17 cellular contexts compared by ENCODE assay signal in the genomic region with DNA sequence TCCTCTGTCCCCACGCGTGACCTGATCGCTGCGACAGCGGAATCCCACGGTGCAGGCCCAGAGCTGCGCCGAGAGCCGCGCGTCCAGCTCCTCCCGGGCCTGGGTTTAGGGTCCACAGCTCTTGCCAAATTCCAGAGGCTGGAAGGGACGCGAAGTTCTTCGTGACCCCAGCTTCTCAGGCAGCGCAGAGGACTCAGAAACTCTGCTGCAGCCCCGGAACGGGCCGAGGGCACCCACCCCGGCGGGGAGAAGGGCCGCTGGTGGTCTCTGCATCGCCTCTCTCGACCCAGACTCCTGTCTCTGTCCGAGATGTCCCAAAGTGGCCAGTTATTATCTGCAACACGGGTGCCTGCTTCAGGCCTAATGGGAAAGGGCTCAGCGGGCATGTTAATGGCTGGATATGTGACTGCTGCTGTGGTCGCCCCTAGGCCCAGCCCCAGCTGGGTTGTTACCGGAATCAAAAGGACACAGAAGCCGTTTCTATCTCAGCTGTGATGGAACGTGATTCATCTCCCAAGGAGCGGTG.
DNase-seq lines count a peak whose midpoint lies in the region; ATAC-seq and TF ChIP-seq lines count a peak whose summit lies in the region.
"Had no signal": no experiment of that assay in that cellular context is flagged by ENCODE, and none has a peak within 500 bp of the region (broad histone marks: within the 10 kb centered on the region; RNA-seq: fewer than 3 reads in every experiment).

No MANE protein-coding gene starts in this region.

- no peak overlapping the region for H4K8ac ChIP-seq in trophoblast cell (ENCODE audit: low read depth, low read length)

- no peak overlapping the region for H3K23ac ChIP-seq in trophoblast cell (ENCODE audit: low read length)

- H3K27me3 Mint-ChIP-seq in activated CD4-positive, alpha-beta T cell treated with anti-CD3 and anti-CD28 coated beads for 36 hours, result peaks cover 42% of the 10 kb centered on the region
- H3K27me3 Mint-ChIP-seq in T-helper 17 cell (peaks cover 51% of the 10 kb centered on the region), glutamatergic neuron (ENCODE audit: unreplicated experiment) (peaks cover 10% of the 10 kb centered on the region)

- no CpG with 5 or more reads among the region's 32 CpGs for WGBS in trophoblast cell (ENCODE audit: extremely low coverage, insufficient coverage, insufficient read length)

- H3K4me1 ChIP-seq in trophoblast cell (ENCODE audit: control insufficient read depth in 1 of 2, insufficient read depth in 2 of 2, low read length in 2 of 2), result peaks cover 0 to 6% of the 10 kb centered on the region in 2 experiments
- H3K4me1 ChIP-seq: foreskin keratinocyte had no signal

- no peak overlapping the region for H2BK12ac ChIP-seq in trophoblast cell (ENCODE audit: low read length)

- intact Hi-C loops in activated CD4-positive, alpha-beta T cell treated with anti-CD3 and anti-CD28 coated beads for 36 hours (cut with DNase I, micrococcal nuclease), result no loop called here

- H3K4me1 Mint-ChIP-seq in activated CD4-positive, alpha-beta T cell treated with anti-CD3 and anti-CD28 coated beads for 36 hours, result peaks cover 6% of the 10 kb centered on the region
- peaks cover 9% of the 10 kb centered on the region for H3K4me1 Mint-ChIP-seq in T-helper 17 cell
- peaks cover 15% of the 10 kb centered on the region for H3K4me1 Mint-ChIP-seq in glutamatergic neuron (ENCODE audit: low read depth, unreplicated experiment)

- H2BK120ac ChIP-seq in trophoblast cell (ENCODE audit: insufficient read depth, low read length, poor library complexity), result no peak overlapping the region

- no peak overlapping the region for H2AK5ac ChIP-seq in trophoblast cell (ENCODE audit: low read length)

- H4K12ac ChIP-seq in trophoblast cell (ENCODE audit: low read depth, low read length), result no peak overlapping the region

- no peak for ATAC-seq in activated CD4-positive, alpha-beta T cell treated with anti-CD3 and anti-CD28 coated beads for 36 hours
- no peak for ATAC-seq in T-helper 17 cell
- ATAC-seq in GM21786 (IDR thresholded peaks at IDR 0.05; ENCODE audit: unreplicated experiment), result no peak
- ATAC-seq: sciatic nerve had no signal

- H3K36me3 Mint-ChIP-seq in activated CD4-positive, alpha-beta T cell treated with anti-CD3 and anti-CD28 coated beads for 36 hours (ENCODE audit: low read depth), result peaks cover 2% of the 10 kb centered on the region
- H3K36me3 Mint-ChIP-seq in T-helper 17 cell (ENCODE audit: low read depth), result peaks cover 4% of the 10 kb centered on the region
- H3K36me3 Mint-ChIP-seq in glutamatergic neuron (ENCODE audit: unreplicated experiment), result peaks cover 7% of the 10 kb centered on the region

- H3K18ac ChIP-seq in trophoblast cell (ENCODE audit: low read length), result no peak overlapping the region

- no peak overlapping the region for H3K27ac Mint-ChIP-seq in activated CD4-positive, alpha-beta T cell treated with anti-CD3 and anti-CD28 coated beads for 36 hours
- H3K27ac Mint-ChIP-seq in T-helper 17 cell (no peak overlapping the region), glutamatergic neuron (ENCODE audit: unreplicated experiment) (no peak overlapping the region)
- H3K27ac Mint-ChIP-seq: brain had no signal

- H4K91ac ChIP-seq in trophoblast cell (ENCODE audit: low read depth, low read length), result no peak overlapping the region

- H3K4me2 ChIP-seq in trophoblast cell (ENCODE audit: low read length), result peak overlapping the region; percentile 66

- peaks cover 15% of the 10 kb centered on the region for H3K27me3 ChIP-seq in trophoblast cell (ENCODE audit: insufficient read depth, low read length)

- DNase-seq in activated CD4-positive, alpha-beta T cell treated with anti-CD3 and anti-CD28 coated beads for 36 hours, result no peak
- no peak for DNase-seq in activated CD4-positive, alpha-beta T cell treated with anti-CD3 and anti-CD28 coated beads for 4 hours
- DNase-seq in T-helper 17 cell, result no peak
- peak; percentile 36 for DNase-seq in glutamatergic neuron
- no peak for DNase-seq in trophoblast cell
- DNase-seq in CD1c-positive myeloid dendritic cell (ENCODE audit: extremely low spot score), result no peak
- no peak for DNase-seq in activated effector memory CD4-positive, alpha-beta T cell treated with anti-CD3 and anti-CD28 coated beads, Interleukin-2, amount 50 U/mL, for 16 hours
- DNase-seq: 8988T; activated CD4-positive, CD25-positive, alpha-beta regulatory T cell; foreskin keratinocyte; KBM-7; NCI-H1436; stimulated activated naive CD4-positive, alpha-beta T cell treated with Interleukin-2 at 50 U/mL for 16 hours; SW 1271 had no signal

- no peaks in the 10 kb centered on the region for H3K9me3 ChIP-seq in T-helper 17 cell (ENCODE audit: control insufficient read depth, low read length, poor library complexity, severe bottlenecking)
- H3K9me3 ChIP-seq in trophoblast cell (ENCODE audit: insufficient read depth, low read depth, low read length), result no peaks in the 10 kb centered on the region

- TF ChIP-seq CTCF in glutamatergic neuron (IDR thresholded peaks at IDR 0.05; ENCODE audit: partially characterized antibody, unreplicated experiment), result no peak

- no peak overlapping the region for H3K27ac ChIP-seq in trophoblast cell (ENCODE audit: low read depth, low read length)
- H3K27ac ChIP-seq: foreskin keratinocyte had no signal

- peak overlapping the region; percentile 18 for H3K4me3 Mint-ChIP-seq in activated CD4-positive, alpha-beta T cell treated with anti-CD3 and anti-CD28 coated beads for 36 hours
- peak overlapping the region; percentile 72 for H3K4me3 Mint-ChIP-seq in T-helper 17 cell
- peak overlapping the region; percentile 43 for H3K4me3 Mint-ChIP-seq in glutamatergic neuron (ENCODE audit: unreplicated experiment)

- no peak overlapping the region for H3K4ac ChIP-seq in trophoblast cell (ENCODE audit: low read depth, low read length)

- no peaks in the 10 kb centered on the region for H3K36me3 ChIP-seq in trophoblast cell (ENCODE audit: control insufficient read depth in 1 of 2, insufficient read depth in 2 of 2, low read length in 2 of 2)

- CTCF ChIA-PET in activated CD4-positive, alpha-beta T cell treated with anti-CD3 and anti-CD28 coated beads for 36 hours (lab: Charles Lee), result interaction anchor here (0.6 kb wide), 2 partner anchors 61 to 243 kb away, joined by 3 to 5 read pairs; no protein-coding TSS in a partner anchor

- H3K9ac ChIP-seq in trophoblast cell (ENCODE audit: low read length), result no peak overlapping the region

- H3K4me3 ChIP-seq in trophoblast cell (ENCODE audit: low read depth, low read length), result peak overlapping the region; percentile 37

- peaks cover 4% of the 10 kb centered on the region for H3K9me3 Mint-ChIP-seq in activated CD4-positive, alpha-beta T cell treated with anti-CD3 and anti-CD28 coated beads for 36 hours (ENCODE audit: low read depth)
- peaks cover 6% of the 10 kb centered on the region for H3K9me3 Mint-ChIP-seq in glutamatergic neuron (ENCODE audit: unreplicated experiment)

- POLR2A ChIA-PET in activated CD4-positive, alpha-beta T cell treated with anti-CD3 and anti-CD28 coated beads for 36 hours (lab: Charles Lee), result no interaction called here

- no peak overlapping the region for H3K14ac ChIP-seq in trophoblast cell (ENCODE audit: low read length)

- no peak overlapping the region for H2BK5ac ChIP-seq in trophoblast cell (ENCODE audit: low read depth, low read length, poor library complexity)

- no peak overlapping the region for H2AFZ ChIP-seq in trophoblast cell (ENCODE audit: insufficient read depth, low read length, poor library complexity)

- no peaks in the 10 kb centered on the region for H3K79me1 ChIP-seq in trophoblast cell (ENCODE audit: low read length)

- H3K79me2 ChIP-seq in trophoblast cell (ENCODE audit: control insufficient read depth, insufficient read depth, low read length, poor library complexity), result no peaks in the 10 kb centered on the region

Comparison
In these comparisons a context has a peak if more than half of its experiments do, and no peak if none do; other contexts are left out.
1. H3K4me3 Mint-ChIP-seq: peak in every context shown above with its lines; median percentile 72 in T-helper 17 cell; 43 in glutamatergic neuron; 18 in activated CD4-positive, alpha-beta T cell treated with anti-CD3 and anti-CD28 coated beads for 36 hours.